ENCODE assay signal across 1 cellular context in the genomic region with DNA sequence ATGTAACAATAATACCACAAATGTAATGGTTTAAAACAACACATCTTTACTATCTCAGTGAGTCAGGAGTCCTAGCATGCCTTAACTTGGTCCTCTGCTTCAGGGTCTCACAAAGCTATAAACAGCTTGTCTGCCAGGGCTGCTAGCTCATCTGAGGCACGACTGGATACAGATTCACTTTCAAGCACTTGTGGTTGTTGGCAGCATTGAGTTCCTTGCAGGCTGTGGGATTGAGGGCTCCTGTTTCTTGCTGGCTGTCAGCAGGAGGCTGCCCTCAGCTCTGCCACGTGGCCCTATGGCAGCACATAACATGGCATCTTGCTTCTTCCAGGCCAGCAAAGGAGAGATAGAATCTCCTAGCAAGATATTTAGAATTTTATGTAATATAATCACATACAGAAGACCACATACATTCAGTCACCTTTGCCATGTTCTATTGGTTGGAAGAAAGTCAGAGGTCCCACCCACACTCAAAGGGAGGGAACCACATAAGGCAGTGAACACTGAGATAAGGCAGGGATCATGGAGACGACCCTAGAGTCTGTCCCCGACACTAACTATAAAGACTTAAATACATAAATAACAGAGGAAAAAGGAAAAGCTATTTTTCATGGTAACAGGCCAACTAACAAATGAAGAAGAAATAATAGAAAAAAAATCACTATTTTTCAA.
TF ChIP-seq lines count a peak whose summit lies in the region.

No MANE protein-coding gene starts in this region.

TF ChIP-seq in H1, 55 proteins besides CTCF, POLR2A, EP300 and RAD21 (continued from another document):
- TF ChIP-seq SIRT6 (IDR thresholded peaks at IDR 0.05; ENCODE audit: low read length) (no peak), NRF1 (IDR thresholded peaks at IDR 0.05; ENCODE audit: low read depth, low read length) (no peak), JUND (IDR thresholded peaks at IDR 0.05; ENCODE audit: low read length) (no peak)
- TF ChIP-seq, protein P1, sequence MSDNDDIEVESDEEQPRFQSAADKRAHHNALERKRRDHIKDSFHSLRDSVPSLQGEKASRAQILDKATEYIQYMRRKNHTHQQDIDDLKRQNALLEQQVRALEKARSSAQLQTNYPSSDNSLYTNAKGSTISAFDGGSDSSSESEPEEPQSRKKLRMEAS (IDR thresholded peaks at IDR 0.05) = peak; percentile 40; the same call in 1 of the 2 replicates
